ENCODE assay signal across 1 cellular context in the genomic region with DNA sequence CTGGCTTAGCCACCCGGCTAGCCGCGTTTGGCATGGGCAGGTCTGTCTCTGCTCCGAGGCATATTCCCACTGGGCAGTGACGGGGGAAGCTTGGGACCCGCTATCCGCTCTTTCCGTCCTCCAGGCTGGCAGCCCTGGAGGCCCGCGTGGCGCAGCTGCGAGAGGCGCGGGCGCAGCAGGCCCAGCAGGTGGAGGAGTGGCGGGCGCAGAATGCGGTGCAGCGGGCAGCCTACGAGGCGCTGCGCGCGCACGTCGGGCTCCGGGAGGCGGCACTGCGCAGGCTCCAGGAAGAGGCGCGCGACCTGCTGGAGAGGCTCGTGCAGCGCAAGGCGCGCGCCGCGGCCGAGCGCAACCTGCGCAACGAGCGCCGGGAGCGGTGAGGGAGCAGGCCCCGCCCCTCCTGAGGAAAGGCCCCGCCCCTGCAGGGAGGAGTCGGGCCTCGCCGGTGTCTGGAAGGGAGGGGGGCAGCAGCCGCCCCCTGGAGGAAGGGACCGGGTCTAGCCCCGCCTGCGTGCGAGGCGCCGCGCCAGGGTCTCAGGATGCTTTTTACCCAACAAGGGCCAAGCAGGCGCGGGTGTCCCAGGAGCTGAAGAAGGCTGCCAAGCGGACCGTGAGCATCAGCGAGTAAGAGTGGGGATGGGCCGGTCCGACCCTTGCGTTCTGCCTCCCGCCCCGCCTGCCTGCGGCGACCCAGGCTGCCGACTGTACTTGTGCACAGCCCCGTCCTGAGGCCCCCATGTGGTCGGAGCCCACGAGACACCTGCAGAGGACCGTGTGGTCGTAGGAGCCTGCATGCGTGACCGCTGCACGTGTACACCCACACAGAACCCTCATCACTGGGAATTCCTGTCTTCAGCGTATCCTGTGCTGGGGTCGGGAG.
A peak's percentile ranks its signal among the peaks of the same experiment; 100 is the strongest.
TF ChIP-seq lines count a peak whose summit lies in the region.

No MANE protein-coding gene starts in this region.

TF ChIP-seq in WTC11, 78 proteins besides CTCF, POLR2A, EP300 and RAD21 (continued from another document):
- TF ChIP-seq, protein P1, sequence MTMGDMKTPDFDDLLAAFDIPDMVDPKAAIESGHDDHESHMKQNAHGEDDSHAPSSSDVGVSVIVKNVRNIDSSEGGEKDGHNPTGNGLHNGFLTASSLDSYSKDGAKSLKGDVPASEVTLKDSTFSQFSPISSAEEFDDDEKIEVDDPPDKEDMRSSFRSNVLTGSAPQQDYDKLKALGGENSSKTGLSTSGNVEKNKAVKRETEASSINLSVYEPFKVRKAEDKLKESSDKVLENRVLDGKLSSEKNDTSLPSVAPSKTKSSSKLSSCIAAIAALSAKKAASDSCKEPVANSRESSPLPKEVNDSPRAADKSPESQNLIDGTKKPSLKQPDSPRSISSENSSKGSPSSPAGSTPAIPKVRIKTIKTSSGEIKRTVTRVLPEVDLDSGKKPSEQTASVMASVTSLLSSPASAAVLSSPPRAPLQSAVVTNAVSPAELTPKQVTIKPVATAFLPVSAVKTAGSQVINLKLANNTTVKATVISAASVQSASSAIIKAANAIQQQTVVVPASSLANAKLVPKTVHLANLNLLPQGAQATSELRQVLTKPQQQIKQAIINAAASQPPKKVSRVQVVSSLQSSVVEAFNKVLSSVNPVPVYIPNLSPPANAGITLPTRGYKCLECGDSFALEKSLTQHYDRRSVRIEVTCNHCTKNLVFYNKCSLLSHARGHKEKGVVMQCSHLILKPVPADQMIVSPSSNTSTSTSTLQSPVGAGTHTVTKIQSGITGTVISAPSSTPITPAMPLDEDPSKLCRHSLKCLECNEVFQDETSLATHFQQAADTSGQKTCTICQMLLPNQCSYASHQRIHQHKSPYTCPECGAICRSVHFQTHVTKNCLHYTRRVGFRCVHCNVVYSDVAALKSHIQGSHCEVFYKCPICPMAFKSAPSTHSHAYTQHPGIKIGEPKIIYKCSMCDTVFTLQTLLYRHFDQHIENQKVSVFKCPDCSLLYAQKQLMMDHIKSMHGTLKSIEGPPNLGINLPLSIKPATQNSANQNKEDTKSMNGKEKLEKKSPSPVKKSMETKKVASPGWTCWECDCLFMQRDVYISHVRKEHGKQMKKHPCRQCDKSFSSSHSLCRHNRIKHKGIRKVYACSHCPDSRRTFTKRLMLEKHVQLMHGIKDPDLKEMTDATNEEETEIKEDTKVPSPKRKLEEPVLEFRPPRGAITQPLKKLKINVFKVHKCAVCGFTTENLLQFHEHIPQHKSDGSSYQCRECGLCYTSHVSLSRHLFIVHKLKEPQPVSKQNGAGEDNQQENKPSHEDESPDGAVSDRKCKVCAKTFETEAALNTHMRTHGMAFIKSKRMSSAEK (CRISPR knock-in tag; IDR thresholded peaks at IDR 0.05; ENCODE audit: borderline replicate concordance), result no peak
- TF ChIP-seq NR3C1 (CRISPR knock-in tag; conservative IDR thresholded peaks at IDR 0.05; ENCODE audit: low read depth) (no peak), ESRRA (CRISPR knock-in tag; IDR thresholded peaks at IDR 0.05; ENCODE audit: borderline replicate concordance) (no peak), ATF1 (CRISPR knock-in tag; IDR thresholded peaks at IDR 0.05) (no peak), FOXJ3 (CRISPR knock-in tag; IDR thresholded peaks at IDR 0.05; ENCODE audit: borderline replicate concordance) (no peak), ZNF416 (CRISPR knock-in tag; IDR thresholded peaks at IDR 0.05) (no peak), E2F4 (CRISPR knock-in tag; IDR thresholded peaks at IDR 0.05; ENCODE audit: borderline replicate concordance, low read depth) (no peak), SMAD3 (CRISPR knock-in tag; IDR thresholded peaks at IDR 0.05; ENCODE audit: borderline replicate concordance) (peak; percentile 61; the same call in 1 of the 2 replicates), OVOL2 (CRISPR knock-in tag; IDR thresholded peaks at IDR 0.05; ENCODE audit: borderline replicate concordance) (no peak), SMAD4 (CRISPR knock-in tag; IDR thresholded peaks at IDR 0.05) (no peak), NR1H2 (CRISPR knock-in tag; IDR thresholded peaks at IDR 0.05) (no peak)
- TF ChIP-seq, protein P2, sequence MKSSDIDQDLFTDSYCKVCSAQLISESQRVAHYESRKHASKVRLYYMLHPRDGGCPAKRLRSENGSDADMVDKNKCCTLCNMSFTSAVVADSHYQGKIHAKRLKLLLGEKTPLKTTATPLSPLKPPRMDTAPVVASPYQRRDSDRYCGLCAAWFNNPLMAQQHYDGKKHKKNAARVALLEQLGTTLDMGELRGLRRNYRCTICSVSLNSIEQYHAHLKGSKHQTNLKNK (CRISPR knock-in tag; IDR thresholded peaks at IDR 0.05), result no peak
- TF ChIP-seq, protein P3, sequence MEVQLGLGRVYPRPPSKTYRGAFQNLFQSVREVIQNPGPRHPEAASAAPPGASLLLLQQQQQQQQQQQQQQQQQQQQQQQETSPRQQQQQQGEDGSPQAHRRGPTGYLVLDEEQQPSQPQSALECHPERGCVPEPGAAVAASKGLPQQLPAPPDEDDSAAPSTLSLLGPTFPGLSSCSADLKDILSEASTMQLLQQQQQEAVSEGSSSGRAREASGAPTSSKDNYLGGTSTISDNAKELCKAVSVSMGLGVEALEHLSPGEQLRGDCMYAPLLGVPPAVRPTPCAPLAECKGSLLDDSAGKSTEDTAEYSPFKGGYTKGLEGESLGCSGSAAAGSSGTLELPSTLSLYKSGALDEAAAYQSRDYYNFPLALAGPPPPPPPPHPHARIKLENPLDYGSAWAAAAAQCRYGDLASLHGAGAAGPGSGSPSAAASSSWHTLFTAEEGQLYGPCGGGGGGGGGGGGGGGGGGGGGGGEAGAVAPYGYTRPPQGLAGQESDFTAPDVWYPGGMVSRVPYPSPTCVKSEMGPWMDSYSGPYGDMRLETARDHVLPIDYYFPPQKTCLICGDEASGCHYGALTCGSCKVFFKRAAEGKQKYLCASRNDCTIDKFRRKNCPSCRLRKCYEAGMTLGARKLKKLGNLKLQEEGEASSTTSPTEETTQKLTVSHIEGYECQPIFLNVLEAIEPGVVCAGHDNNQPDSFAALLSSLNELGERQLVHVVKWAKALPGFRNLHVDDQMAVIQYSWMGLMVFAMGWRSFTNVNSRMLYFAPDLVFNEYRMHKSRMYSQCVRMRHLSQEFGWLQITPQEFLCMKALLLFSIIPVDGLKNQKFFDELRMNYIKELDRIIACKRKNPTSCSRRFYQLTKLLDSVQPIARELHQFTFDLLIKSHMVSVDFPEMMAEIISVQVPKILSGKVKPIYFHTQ (CRISPR knock-in tag; IDR thresholded peaks at IDR 0.05), result no peak
